In genomic region chr17:45914036-45914717, GRCh38 we compare ENCODE assay signal across 19 cellular contexts. TPM values are rescaled to one million over a fixed set of nuclear protein-coding genes. Genes with fewer than 3 reads are reported as not detected.
DNase-seq lines count a peak whose midpoint lies in the region; ATAC-seq and TF ChIP-seq lines count a peak whose summit lies in the region.
"Had no signal": no experiment of that assay in that cellular context is flagged by ENCODE, and none has a peak within 500 bp of the region (broad histone marks: within the 10 kb centered on the region; RNA-seq: fewer than 3 reads in every experiment).

No MANE protein-coding gene starts in this region.

- H3K27ac ChIP-seq in substantia nigra (ENCODE audit: low read depth, low read length, poor library complexity, severe bottlenecking), result peak overlapping the region; percentile 49
- H3K27ac ChIP-seq in MM.1S (ENCODE audit: low read length), result no peak overlapping the region
- H3K27ac ChIP-seq: HL-60 had no signal

- H3K36me3 Mint-ChIP-seq in activated naive CD4-positive, alpha-beta T cell treated with anti-CD3 and anti-CD28 coated beads, Interleukin-2, amount 50 U/mL, for 24 hours, result peaks cover 5% of the 10 kb centered on the region

- H3K36me3 ChIP-seq in adipocyte (ENCODE audit: control insufficient read depth, insufficient read depth, low read length, severe bottlenecking), result no peaks in the 10 kb centered on the region
- no peaks in the 10 kb centered on the region for H3K36me3 ChIP-seq in MM.1S (replicated peaks; ENCODE audit: insufficient read depth, low read length)

- H3K4me1 Mint-ChIP-seq in activated naive CD4-positive, alpha-beta T cell treated with anti-CD3 and anti-CD28 coated beads, Interleukin-2, amount 50 U/mL, for 24 hours, result no peaks in the 10 kb centered on the region

- intact Hi-C loops in left colon (cut with DNase I, micrococcal nuclease), result no loop called here

- DNase-seq in activated naive CD4-positive, alpha-beta T cell (lab: John Stamatoyannopoulos, UW), result no peak
- DNase-seq in adipocyte (ENCODE audit: low read depth), result peak; percentile 14
- DNase-seq in left colon, result no peak
- peak in 1 of 49 donors; percentile 36 for DNase-seq in substantia nigra (lab: John Stamatoyannopoulos, UW)
- DNase-seq in MM.1S, result no peak
- no peak for DNase-seq in RPMI8226
- no peak for DNase-seq in AG08396 (ENCODE audit: low spot score)
- DNase-seq: AML-193; CD4-positive, alpha-beta memory T cell; DMS79 treated with DMSO at 0.1 percent for 48 hours; HFFc6; KBM-7; NCI-H1092 treated with DMSO at 0.1 percent for 48 hours; NCI-H1694; NCI-H2107; NCI-H345; NCI-H526 treated with DMSO at 0.1 percent for 48 hours had no signal

- no peak overlapping the region for H3K4me2 ChIP-seq in MM.1S (ENCODE audit: low read depth, low read length)

- no peaks in the 10 kb centered on the region for H4K20me1 ChIP-seq in MM.1S (ENCODE audit: insufficient read depth, low read length)

- no peaks in the 10 kb centered on the region for H3K27me3 Mint-ChIP-seq in activated naive CD4-positive, alpha-beta T cell treated with anti-CD3 and anti-CD28 coated beads, Interleukin-2, amount 50 U/mL, for 24 hours

- H3K27me3 ChIP-seq in adipocyte (replicated peaks; ENCODE audit: control insufficient read depth, insufficient read depth, low read length) (peaks cover 66% of the 10 kb centered on the region), MM.1S (replicated peaks; ENCODE audit: insufficient read depth, low read length) (no peaks in the 10 kb centered on the region)

- H3K4me3 ChIP-seq in adipocyte (ENCODE audit: low read length) (no peak overlapping the region), MM.1S (ENCODE audit: low read length) (no peak overlapping the region)

- H3K9me2 ChIP-seq in MM.1S (replicated peaks; ENCODE audit: insufficient read depth, low read length), result no peaks in the 10 kb centered on the region

- no peak for TF ChIP-seq CTCF in MM.1S (IDR thresholded peaks at IDR 0.05; ENCODE audit: low read length)

- peak overlapping the region; percentile 26 for H3K27ac Mint-ChIP-seq in activated naive CD4-positive, alpha-beta T cell treated with anti-CD3 and anti-CD28 coated beads, Interleukin-2, amount 50 U/mL, for 24 hours
- H3K27ac Mint-ChIP-seq: HFFc6 had no signal

- H3K4me1 ChIP-seq in adipocyte (ENCODE audit: control insufficient read depth, insufficient read depth, low read length), result no peaks in the 10 kb centered on the region
- no peaks in the 10 kb centered on the region for H3K4me1 ChIP-seq in MM.1S (ENCODE audit: low read length)

- peak; percentile 91 for ATAC-seq in left colon

- H3K4me3 Mint-ChIP-seq in activated naive CD4-positive, alpha-beta T cell treated with anti-CD3 and anti-CD28 coated beads, Interleukin-2, amount 50 U/mL, for 24 hours, result no peak overlapping the region
- H3K4me3 Mint-ChIP-seq: CD4-positive, alpha-beta memory T cell; HFFc6 had no signal

- no peak overlapping the region for H2AFZ ChIP-seq in MM.1S (ENCODE audit: low read length)

- H3K9ac ChIP-seq in adipocyte (ENCODE audit: low read length) (no peak overlapping the region), MM.1S (ENCODE audit: low read length) (no peak overlapping the region)

- H3K9me3 ChIP-seq in adipocyte (ENCODE audit: control insufficient read depth, low read length) (peaks cover 16% of the 10 kb centered on the region), MM.1S (replicated peaks; ENCODE audit: insufficient read depth, low read length) (no peaks in the 10 kb centered on the region)

- peaks cover 5% of the 10 kb centered on the region for H3K9me3 Mint-ChIP-seq in activated naive CD4-positive, alpha-beta T cell treated with anti-CD3 and anti-CD28 coated beads, Interleukin-2, amount 50 U/mL, for 24 hours

- H3K79me2 ChIP-seq in MM.1S (ENCODE audit: low read length), result no peaks in the 10 kb centered on the region

- H3F3A ChIP-seq in MM.1S (ENCODE audit: insufficient read depth, low read length), result no peaks in the 10 kb centered on the region

RNA-seq across cellular contexts. Expression of gene MAPT, which starts 19.8 kb away (rescaled TPM):
- 1 to 10 TPM in 1 of 2 donors, under 1 TPM in 1; 0.64 to 2.5 TPM for total RNA-seq in left colon
